22 cellular contexts compared by ENCODE assay signal in the genomic region with DNA sequence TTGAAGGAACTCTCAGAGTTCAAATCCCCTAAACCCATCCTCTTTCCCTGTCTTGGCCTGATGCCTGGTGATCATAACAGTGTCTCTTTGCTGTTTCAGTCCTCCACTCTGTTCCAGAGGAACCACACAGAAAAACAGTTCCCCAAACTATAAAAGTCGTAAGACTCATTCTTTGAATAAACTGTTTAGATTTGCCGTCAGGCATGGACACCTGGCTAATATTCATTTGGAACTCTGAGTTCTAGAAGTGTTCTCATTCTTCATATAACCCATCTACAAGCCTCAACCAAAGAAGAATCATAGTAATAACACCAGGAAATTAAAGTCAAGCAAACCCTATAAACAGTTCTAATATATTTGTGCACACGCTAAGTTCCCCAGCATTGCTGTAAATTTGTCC. TPM values are rescaled to one million over a fixed set of nuclear protein-coding genes. Genes with fewer than 3 reads are reported as not detected.
DNase-seq lines count a peak whose midpoint lies in the region; ATAC-seq and TF ChIP-seq lines count a peak whose summit lies in the region.
"Had no signal": no experiment of that assay in that cellular context is flagged by ENCODE, and none has a peak within 500 bp of the region (broad histone marks: within the 10 kb centered on the region; RNA-seq: fewer than 3 reads in every experiment).

No MANE protein-coding gene starts in this region.

- no peaks in the 10 kb centered on the region for H3K36me3 Mint-ChIP-seq in nephron progenitor cell (ENCODE audit: low read depth)
- H3K36me3 Mint-ChIP-seq: CD14-positive monocyte; CD8-positive, alpha-beta memory T cell had no signal

- H3K4me3 ChIP-seq in IMR-90 (ENCODE audit: insufficient read depth, low read depth, low read length) (no peak overlapping the region), stomach smooth muscle (ENCODE audit: low read length in 2 of 2) (no peak overlapping the region), MG63 (no peak overlapping the region)
- H3K4me3 ChIP-seq: A549; BLaER1 treated with 17β-estradiol and CSF1 and Interleukin-3, amounts not matched to agents 10 nM and 100 nM; GM23338 had no signal

- no peak overlapping the region for H2AK9ac ChIP-seq in IMR-90 (replicated peaks; ENCODE audit: low read depth, low read length, poor library complexity)

- TF ChIP-seq CTCF in IMR-90 (conservative IDR thresholded peaks at IDR 0.05; ENCODE audit: low read depth, low read length) (no peak), nephron progenitor cell (IDR thresholded peaks at IDR 0.05) (no peak)

- DNase-seq in IMR-90 (no peak), nephron progenitor cell (no peak), GM03348 (ENCODE audit: low spot score) (no peak), glomerular visceral epithelial cell (ENCODE audit: extremely low spot score) (no peak), MG63 (no peak)
- DNase-seq: 8988T; ACHN; AML-193; BE2C; CD4-positive, alpha-beta T cell; CD8-positive, alpha-beta memory T cell; DMS 273 treated with DMSO at 0.1 percent for 48 hours; DMS79; EL; GDM1; H9; HFFc6 had no signal

- H3K9me1 ChIP-seq in IMR-90 (ENCODE audit: insufficient read depth, low read length), result no peaks in the 10 kb centered on the region; the same call in 1 of the 2 replicates

- no peak overlapping the region for H3K56ac ChIP-seq in IMR-90 (ENCODE audit: extremely low read depth, insufficient read depth, low read length)

- no peaks in the 10 kb centered on the region for H4K20me1 ChIP-seq in IMR-90 (ENCODE audit: insufficient read depth, low read length)
- H4K20me1 ChIP-seq: BLaER1 treated with 17β-estradiol and CSF1 and Interleukin-3, amounts not matched to agents 10 nM and 100 nM had no signal

- no peak overlapping the region for H2BK20ac ChIP-seq in IMR-90 (ENCODE audit: low read depth, low read length)

- no peak overlapping the region; the same call in 1 of the 2 replicates for H2BK120ac ChIP-seq in IMR-90 (ENCODE audit: low read depth, low read length)

- H3K9ac ChIP-seq in IMR-90 (ENCODE audit: low read depth, low read length), result no peak overlapping the region
- no peak overlapping the region for H3K9ac ChIP-seq in stomach smooth muscle (ENCODE audit: low read length in 2 of 2)
- H3K9ac ChIP-seq: BLaER1 treated with 17β-estradiol and CSF1 and Interleukin-3, amounts not matched to agents 10 nM and 100 nM had no signal

- H2BK15ac ChIP-seq in IMR-90 (ENCODE audit: low read depth, low read length), result no peak overlapping the region

- H3K79me1 ChIP-seq in IMR-90 (ENCODE audit: low read depth in 1 of 2, low read length in 2 of 2), result no peaks in the 10 kb centered on the region

- no peaks in the 10 kb centered on the region for H3K27me3 Mint-ChIP-seq in nephron progenitor cell (ENCODE audit: low read depth, poor library complexity)
- H3K27me3 Mint-ChIP-seq: CD4-positive, alpha-beta T cell had no signal

- H3K36me3 ChIP-seq in IMR-90 (ENCODE audit: control insufficient read depth, insufficient read depth, low read length) (no peaks in the 10 kb centered on the region), stomach smooth muscle (ENCODE audit: control insufficient read depth in 2 of 2, insufficient read depth in 2 of 2, low read length in 2 of 2) (no peaks in the 10 kb centered on the region), MG63 (no peaks in the 10 kb centered on the region)
- H3K36me3 ChIP-seq: BE2C; BLaER1 treated with 17β-estradiol and CSF1 and Interleukin-3, amounts not matched to agents 10 nM and 100 nM had no signal

- CTCF ChIA-PET in IMR-90 (lab: Yijun Ruan, JAX), result no interaction called here

- no peak overlapping the region for H3K23ac ChIP-seq in IMR-90 (ENCODE audit: low read depth, low read length)

- H2BK5ac ChIP-seq in IMR-90 (ENCODE audit: low read depth, low read length, poor library complexity, severe bottlenecking), result no peak overlapping the region

- H2AK5ac ChIP-seq in IMR-90 (ENCODE audit: low read depth, low read length), result no peak overlapping the region

- H3K4me3 Mint-ChIP-seq in nephron progenitor cell, result no peak overlapping the region
- H3K4me3 Mint-ChIP-seq: CD14-positive monocyte; CD4-positive, alpha-beta T cell; CD8-positive, alpha-beta memory T cell; GM23338; H9; HFFc6 had no signal

- 0 out of 2 replicates have a peak overlapping the region, but pooled peaks have one; percentile 40 for H3K14ac ChIP-seq in IMR-90 (replicated peaks; ENCODE audit: low read depth, low read length)

- dilution Hi-C loops in IMR-90 (cut with HindIII; ENCODE audit: low sequenced_read_pairs, unreplicated experiment), result no loop called here

- no peak for TF ChIP-seq RAD21 in IMR-90 (IDR thresholded peaks at IDR 0.05; ENCODE audit: low read length)

- no TSS peak for BruUV-seq in IMR-90 (replicated peaks; lab: Mats Ljungman, UMichigan)

- in situ Hi-C loops in IMR-90 (cut with MboI; ENCODE audit: low sequenced_read_pairs), result no loop called here

- POLR2A ChIA-PET in IMR-90 (lab: Charles Lee; ENCODE audit: unreplicated experiment), result no interaction called here

- no peak overlapping the region for H4K91ac ChIP-seq in IMR-90 (ENCODE audit: insufficient read depth, low read depth, low read length)

- no peak overlapping the region for H3K18ac ChIP-seq in IMR-90 (ENCODE audit: low read depth, low read length)

- H3K27ac ChIP-seq in IMR-90 (ENCODE audit: insufficient read depth, low read length) (no peak overlapping the region), stomach smooth muscle (ENCODE audit: low read length) (peak overlapping the region; percentile 38)
- H3K27ac ChIP-seq: A549; BLaER1 treated with 17β-estradiol and CSF1 and Interleukin-3, amounts not matched to agents 10 nM and 100 nM had no signal

- no peak overlapping the region for H4K8ac ChIP-seq in IMR-90 (ENCODE audit: low read depth in 2 of 2, low read length in 2 of 2)

- WGBS in IMR-90 (ENCODE audit: extremely low coverage in 2 of 2, insufficient read length in 1 of 2), 2 experiments, result no CpG with 5 or more reads among the region's 3 CpGs

- H3K4me1 Mint-ChIP-seq in nephron progenitor cell, result peaks cover 10% of the 10 kb centered on the region
- H3K4me1 Mint-ChIP-seq: CD8-positive, alpha-beta memory T cell; GM23338; H9 had no signal

- H3K9me3 Mint-ChIP-seq in nephron progenitor cell, result no peaks in the 10 kb centered on the region
- H3K9me3 Mint-ChIP-seq: CD4-positive, alpha-beta T cell; CD8-positive, alpha-beta memory T cell; GM23338; H9; HFFc6 had no signal

- no peak overlapping the region for H2AFZ ChIP-seq in IMR-90 (replicated peaks; ENCODE audit: low read length, poor library complexity)
- H2AFZ ChIP-seq: GM23338 had no signal

- no peak for ATAC-seq in IMR-90 (ENCODE audit: low read depth)
- ATAC-seq: A549, GM23338 had no signal

- H3K9me3 ChIP-seq in IMR-90 (ENCODE audit: control insufficient read depth, insufficient read depth, low read length), result no peaks in the 10 kb centered on the region
- no peaks in the 10 kb centered on the region for H3K9me3 ChIP-seq in stomach smooth muscle (ENCODE audit: control insufficient read depth in 2 of 2, low read length in 2 of 2)
- H3K9me3 ChIP-seq in MG63, result no peaks in the 10 kb centered on the region
- H3K9me3 ChIP-seq: A549; BE2C; BLaER1 treated with 17β-estradiol and CSF1 and Interleukin-3, amounts not matched to agents 10 nM and 100 nM had no signal

- H3K27me3 ChIP-seq in IMR-90 (ENCODE audit: control insufficient read depth, insufficient read depth, low read length), result no peaks in the 10 kb centered on the region
- no peaks in the 10 kb centered on the region for H3K27me3 ChIP-seq in stomach smooth muscle (ENCODE audit: control insufficient read depth in 1 of 2, insufficient read depth in 2 of 2, low read length in 2 of 2)
- no peaks in the 10 kb centered on the region for H3K27me3 ChIP-seq in MG63
- H3K27me3 ChIP-seq: BE2C; BLaER1 treated with 17β-estradiol and CSF1 and Interleukin-3, amounts not matched to agents 10 nM and 100 nM had no signal

- H3K4ac ChIP-seq in IMR-90 (ENCODE audit: low read depth, low read length), result no peak overlapping the region

- H3K4me1 ChIP-seq in IMR-90 (ENCODE audit: control insufficient read depth, insufficient read depth, low read length) (no peaks in the 10 kb centered on the region; the same call in 1 of the 2 replicates), stomach smooth muscle (ENCODE audit: control insufficient read depth, insufficient read depth, low read length) (peaks cover 12% of the 10 kb centered on the region)
- H3K4me1 ChIP-seq: A549; BE2C; BLaER1 treated with 17β-estradiol and CSF1 and Interleukin-3, amounts not matched to agents 10 nM and 100 nM had no signal

- H3K27ac Mint-ChIP-seq in nephron progenitor cell, result peak overlapping the region; percentile 24
- H3K27ac Mint-ChIP-seq: CD14-positive monocyte; CD4-positive, alpha-beta T cell; CD8-positive, alpha-beta memory T cell; GM23338; H9; HFFc6 had no signal

- no peak overlapping the region for H3K4me2 ChIP-seq in IMR-90 (ENCODE audit: low read depth, low read length)
- H3K4me2 ChIP-seq: A549; BLaER1 treated with 17β-estradiol and CSF1 and Interleukin-3, amounts not matched to agents 10 nM and 100 nM; GM23338 had no signal

- intact Hi-C loops in IMR-90 (cut with micrococcal nuclease), result no loop called here

- H4K5ac ChIP-seq in IMR-90 (ENCODE audit: low read depth, low read length), result no peak overlapping the region

- no peak for TF ChIP-seq POLR2A in IMR-90 (IDR thresholded peaks at IDR 0.05; ENCODE audit: low read depth, low read length)

TF ChIP-seq in IMR-90, 13 proteins besides CTCF, POLR2A, EP300 and RAD21:
- TF ChIP-seq, protein P1, sequence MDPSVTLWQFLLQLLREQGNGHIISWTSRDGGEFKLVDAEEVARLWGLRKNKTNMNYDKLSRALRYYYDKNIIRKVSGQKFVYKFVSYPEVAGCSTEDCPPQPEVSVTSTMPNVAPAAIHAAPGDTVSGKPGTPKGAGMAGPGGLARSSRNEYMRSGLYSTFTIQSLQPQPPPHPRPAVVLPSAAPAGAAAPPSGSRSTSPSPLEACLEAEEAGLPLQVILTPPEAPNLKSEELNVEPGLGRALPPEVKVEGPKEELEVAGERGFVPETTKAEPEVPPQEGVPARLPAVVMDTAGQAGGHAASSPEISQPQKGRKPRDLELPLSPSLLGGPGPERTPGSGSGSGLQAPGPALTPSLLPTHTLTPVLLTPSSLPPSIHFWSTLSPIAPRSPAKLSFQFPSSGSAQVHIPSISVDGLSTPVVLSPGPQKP (IDR thresholded peaks at IDR 0.05; ENCODE audit: borderline replicate concordance, low read depth, low read length), result no peak

RNA-seq across cellular contexts. Expression of a gene that starts 37.7 kb away (rescaled TPM):
- total RNA-seq in IMR-90 (2012; rRNA removed), result 41.4 and 56.1 TPM in 2 replicates
- 13.1 and 16.6 TPM in 2 replicates for polyA plus RNA-seq in IMR-90 (2012; rRNA removed)
- 6.5 and 6.8 TPM in 2 replicates for polyA plus RNA-seq in IMR-90 (2012; cell fraction: cytosol; rRNA removed)
- 8.8 and 30.7 TPM in 2 replicates for polyA plus RNA-seq in IMR-90 (2012; cell fraction: nucleus; rRNA removed; ENCODE audit: low replicate concordance)
- 9.4 and 11.3 TPM in 2 replicates for total RNA-seq in MG63 (2014; rRNA removed; shearing (Covaris generic); ENCODE audit: low replicate concordance)
